In genomic region chr15:73617910-73618309, GRCh38 we compare ENCODE assay signal across 21 cellular contexts. TPM values are rescaled to one million over a fixed set of nuclear protein-coding genes. Genes with fewer than 3 reads are reported as not detected.
DNase-seq lines count a peak whose midpoint lies in the region; ATAC-seq and TF ChIP-seq lines count a peak whose summit lies in the region.
"Had no signal": no experiment of that assay in that cellular context is flagged by ENCODE, and none has a peak within 500 bp of the region (broad histone marks: within the 10 kb centered on the region; RNA-seq: fewer than 3 reads in every experiment).

No MANE protein-coding gene starts in this region.

- H3F3A ChIP-seq in neural progenitor cell (ENCODE audit: low read depth): peaks cover 6% of the 10 kb centered on the region

- H4K91ac ChIP-seq in H9 (ENCODE audit: insufficient read length, low read depth, low read length): no peak overlapping the region

- DNase-seq in H9: no peak
- DNase-seq in glutamatergic neuron: no peak
- no peak for DNase-seq in neural progenitor cell (ENCODE audit: low spot score)
- no peak for DNase-seq in OCI-LY7 (ENCODE audit: low spot score)
- DNase-seq in NCI-H1436 (lab: John Stamatoyannopoulos, UW): no peak
- DNase-seq: CD4-positive, alpha-beta T cell; COR-L47; DMS79 treated with DMSO at 0.1 percent for 48 hours; Karpas-422; MV-4-11; NCI-H1105 treated with DMSO at 0.1 percent for 48 hours; NCI-H187; NCI-H2107; NCI-H2227 treated with DMSO at 0.1 percent for 48 hours; NCI-H510A treated with DMSO at 0.1 percent for 48 hours; NCI-H748 treated with DMSO at 0.1 percent for 48 hours; SIG-M5 had no signal

- POLR2A ChIA-PET in OCI-LY7 (lab: Charles Lee): interaction anchor here (4.3 to 7.4 kb wide), 2 partner anchors 11 to 13 kb away, joined by 23 to 57 read pairs; partner anchors contain the start of gene NPTN

- H3K79me2 ChIP-seq in H9 (ENCODE audit: insufficient read depth, low read length) (peaks cover 25% of the 10 kb centered on the region; the same call in 1 of the 2 replicates), neural progenitor cell (ENCODE audit: low read depth) (peaks cover 100% of the 10 kb centered on the region), OCI-LY7 (ENCODE audit: insufficient read depth, low read depth, low read length) (peaks cover 95% of the 10 kb centered on the region)

- H3K9ac ChIP-seq in H9 (ENCODE audit: extremely low read depth, insufficient read length, low read length): no peak overlapping the region
- no peak overlapping the region for H3K9ac ChIP-seq in HUES64 (ENCODE audit: low read depth, low read length)
- no peak overlapping the region for H3K9ac ChIP-seq in neural progenitor cell
- H3K9ac ChIP-seq: BLaER1 had no signal

- H3K4me3 Mint-ChIP-seq in H9 (peak overlapping the region in 1 of 2 experiments; percentile 3; a peak in 1 of 5 replicates), glutamatergic neuron (ENCODE audit: unreplicated experiment) (peak overlapping the region; percentile 49), neural progenitor cell (no peak overlapping the region)
- H3K4me3 Mint-ChIP-seq: CD4-positive, alpha-beta T cell had no signal

- peaks cover 49 to 56% of the 10 kb centered on the region in 2 experiments for H3K4me1 Mint-ChIP-seq in H9
- peaks cover 51% of the 10 kb centered on the region for H3K4me1 Mint-ChIP-seq in glutamatergic neuron (ENCODE audit: low read depth, unreplicated experiment)
- H3K4me1 Mint-ChIP-seq in neural progenitor cell: peaks cover 15% of the 10 kb centered on the region

- H3K27ac Mint-ChIP-seq in H9 (peak overlapping the region in 2 of 3 experiments; percentile 86 to 87; a peak in 5 of 7 replicates), glutamatergic neuron (ENCODE audit: unreplicated experiment) (peak overlapping the region; percentile 83), neural progenitor cell (peak overlapping the region; percentile 58)
- H3K27ac Mint-ChIP-seq: CD4-positive, alpha-beta T cell had no signal

- no peak overlapping the region for H3K4me3 ChIP-seq in HUES64 (ENCODE audit: low read length)
- no peak overlapping the region for H3K4me3 ChIP-seq in neural progenitor cell
- H3K4me3 ChIP-seq in OCI-LY7 (ENCODE audit: low read depth, low read length, poor library complexity, severe bottlenecking): no peak overlapping the region
- H3K4me3 ChIP-seq: BLaER1, HAP-1 had no signal

- no peak overlapping the region for H2AK5ac ChIP-seq in H9 (ENCODE audit: insufficient read length, low read length)

- no peak overlapping the region; the same call in 1 of the 2 replicates for H2BK15ac ChIP-seq in H9 (ENCODE audit: low read depth, low read length)

- no peak overlapping the region for H3K4ac ChIP-seq in H9 (ENCODE audit: low read depth, low read length)

- H3K23me2 ChIP-seq in H9 (ENCODE audit: insufficient read length, low read depth, low read length, poor library complexity, severe bottlenecking): peaks cover 2% of the 10 kb centered on the region

- H4K20me1 ChIP-seq in H9 (ENCODE audit: control insufficient read depth, insufficient read depth, insufficient read length): no peaks in the 10 kb centered on the region
- H4K20me1 ChIP-seq in neural progenitor cell (ENCODE audit: low read depth): peaks cover 75% of the 10 kb centered on the region
- H4K20me1 ChIP-seq in OCI-LY7 (ENCODE audit: insufficient read depth, low read length): peaks cover 46% of the 10 kb centered on the region; the same call in 1 of the 2 replicates

- no peaks in the 10 kb centered on the region for H3K36me3 ChIP-seq in HUES64 (ENCODE audit: insufficient read depth, low read length)
- no peaks in the 10 kb centered on the region for H3K36me3 ChIP-seq in neural progenitor cell
- H3K36me3 ChIP-seq in OCI-LY7 (ENCODE audit: insufficient read depth, low read length): no peaks in the 10 kb centered on the region
- H3K36me3 ChIP-seq: HAP-1 had no signal

- H3T11ph ChIP-seq in H9 (ENCODE audit: low read length): no peak overlapping the region

- H3K9me3 Mint-ChIP-seq in H9: no peaks in the 10 kb centered on the region
- peaks cover 1% of the 10 kb centered on the region for H3K9me3 Mint-ChIP-seq in glutamatergic neuron (ENCODE audit: unreplicated experiment)
- H3K9me3 Mint-ChIP-seq in neural progenitor cell: no peaks in the 10 kb centered on the region
- H3K9me3 Mint-ChIP-seq: CD4-positive, alpha-beta T cell had no signal

- H3K79me1 ChIP-seq in H9 (ENCODE audit: insufficient read depth, low read depth, low read length, poor library complexity, severe bottlenecking): peaks cover 12% of the 10 kb centered on the region

- CTCF ChIA-PET in OCI-LY7 (lab: Charles Lee; ENCODE audit: unreplicated experiment): interaction anchor here (1.3 kb wide), 1 partner anchor 18 kb away, joined by 3 read pairs; no protein-coding TSS in a partner anchor

- no peak overlapping the region for H2BK120ac ChIP-seq in H9 (ENCODE audit: low read depth, low read length, poor library complexity, severe bottlenecking)

- TF ChIP-seq CTCF in H9 (conservative IDR thresholded peaks at IDR 0.05) (no peak), glutamatergic neuron (IDR thresholded peaks at IDR 0.05; ENCODE audit: partially characterized antibody, unreplicated experiment) (no peak), neural progenitor cell (IDR thresholded peaks at IDR 0.05) (no peak), OCI-LY7 (conservative IDR thresholded peaks at IDR 0.05; ENCODE audit: low read length) (no peak)

- no peak overlapping the region for H2BK20ac ChIP-seq in H9 (ENCODE audit: low read depth, low read length, poor library complexity, severe bottlenecking)

- H3K36me3 Mint-ChIP-seq in H9 (ENCODE audit: insufficient read depth in 1 of 3, low read depth in 3 of 3) (no peaks in the 10 kb centered on the region), glutamatergic neuron (ENCODE audit: unreplicated experiment) (no peaks in the 10 kb centered on the region), neural progenitor cell (peaks cover 1% of the 10 kb centered on the region)

- H3K4me2 ChIP-seq in H9 (ENCODE audit: insufficient read depth, insufficient read length, low read length) (peak overlapping the region; percentile 55), neural progenitor cell (peak overlapping the region; percentile 3), OCI-LY7 (ENCODE audit: low read length) (no peak overlapping the region)
- H3K4me2 ChIP-seq: BLaER1 had no signal

- ATAC-seq in HG03280 (IDR thresholded peaks at IDR 0.05; ENCODE audit: unreplicated experiment): no peak

- H3K27me3 ChIP-seq in H9 (ENCODE audit: insufficient read depth, low read length) (no peaks in the 10 kb centered on the region), HUES64 (ENCODE audit: insufficient read depth, low read length) (no peaks in the 10 kb centered on the region), neural progenitor cell (no peaks in the 10 kb centered on the region)
- H3K27me3 ChIP-seq: BLaER1 had no signal

- no peaks in the 10 kb centered on the region for H3K9me2 ChIP-seq in OCI-LY7 (ENCODE audit: insufficient read depth, low read length)

- intact Hi-C loops in OCI-LY7 (cut with micrococcal nuclease; ENCODE audit: unreplicated experiment): no loop called here

- no peaks in the 10 kb centered on the region for H3K27me3 Mint-ChIP-seq in H9 (ENCODE audit: low read depth)
- no peaks in the 10 kb centered on the region for H3K27me3 Mint-ChIP-seq in glutamatergic neuron (ENCODE audit: unreplicated experiment)
- H3K27me3 Mint-ChIP-seq in neural progenitor cell (ENCODE audit: insufficient read depth, low read depth): peaks cover 3% of the 10 kb centered on the region
- H3K27me3 Mint-ChIP-seq: CD4-positive, alpha-beta T cell had no signal

- no peak overlapping the region for H2BK12ac ChIP-seq in H9 (ENCODE audit: insufficient read length, low read depth, low read length)

- no peak overlapping the region for H4K5ac ChIP-seq in H9 (ENCODE audit: insufficient read length, low read depth, low read length)

- no peak overlapping the region for H2BK5ac ChIP-seq in H9 (ENCODE audit: insufficient read length, low read length)

- no peak overlapping the region for H3K23ac ChIP-seq in H9 (ENCODE audit: insufficient read length, low read depth, low read length)

- no peak overlapping the region for H3K14ac ChIP-seq in H9 (ENCODE audit: insufficient read depth, low read length)

- no peak overlapping the region for H4K8ac ChIP-seq in H9 (replicated peaks; ENCODE audit: insufficient read length, low read depth, low read length)

- H3K9me3 ChIP-seq in H9 (ENCODE audit: control insufficient read depth, low read depth, low read length) (no peaks in the 10 kb centered on the region), HUES64 (ENCODE audit: insufficient read depth, low read depth, low read length) (no peaks in the 10 kb centered on the region), neural progenitor cell (ENCODE audit: low read depth) (no peaks in the 10 kb centered on the region), OCI-LY7 (ENCODE audit: low read length) (0 out of 2 replicates have a peak, but pooled peaks cover 9% of the 10 kb centered on the region)
- H3K9me3 ChIP-seq: BLaER1, HAP-1 had no signal

- H3K27ac ChIP-seq in H9 (ENCODE audit: insufficient read length, low read depth, low read length) (peak overlapping the region; percentile 77), HUES64 (ENCODE audit: low read depth, low read length) (peak overlapping the region; percentile 25), neural progenitor cell (no peak overlapping the region), OCI-LY7 (ENCODE audit: low read depth, low read length, poor library complexity, severe bottlenecking) (no peak overlapping the region)
- H3K27ac ChIP-seq: BLaER1 had no signal

- H3K4me1 ChIP-seq in H9 (ENCODE audit: insufficient read depth, low read length) (peaks cover 7% of the 10 kb centered on the region), HUES64 (ENCODE audit: insufficient read depth, low read length) (peaks cover 56% of the 10 kb centered on the region), neural progenitor cell (peaks cover 52% of the 10 kb centered on the region), OCI-LY7 (ENCODE audit: insufficient read depth, low read length, poor library complexity, severe bottlenecking) (no peaks in the 10 kb centered on the region)
- H3K4me1 ChIP-seq: BLaER1 had no signal

- H3K18ac ChIP-seq in H9 (ENCODE audit: insufficient read length, low read depth, low read length): no peak overlapping the region

- no CpG with 5 or more reads among the region's 5 CpGs for WGBS in H9 (ENCODE audit: extremely low coverage, insufficient read length, low lambda C conversion rate)
- 39% methylated on average over 5 of the region's 5 CpGs for WGBS in HUES64

- no peak overlapping the region for H2AFZ ChIP-seq in H9 (ENCODE audit: low read length)
- H2AFZ ChIP-seq in neural progenitor cell (replicated peaks): no peak overlapping the region
- no peak overlapping the region for H2AFZ ChIP-seq in OCI-LY7 (ENCODE audit: low read length)

- H3K56ac ChIP-seq in H9 (ENCODE audit: insufficient read length, low read depth, low read length): no peak overlapping the region

- BruUV-seq in OCI-LY7 (replicated peaks; lab: Mats Ljungman, UMichigan): no TSS peak

RNA-seq across cellular contexts. Expression of gene NPTN, which starts 15.3 kb away (rescaled TPM):
- 89.1 and 90.9 TPM in 2 replicates for total RNA-seq in H9 (2021)
- polyA plus RNA-seq in HUES64 (2013, experiment 1 of 2): 99.4 TPM
- 94.5 TPM for polyA plus RNA-seq in HUES64 (2013, experiment 2 of 2)
- total RNA-seq in glutamatergic neuron (ENCODE audit: unreplicated experiment): 86.6 TPM
- total RNA-seq in neural progenitor cell (ENCODE audit: low replicate concordance): 84.4 and 110 TPM in 2 replicates
- total RNA-seq in OCI-LY7 (2014; rRNA removed; shearing (Covaris generic)): 36.0 and 41.5 TPM in 2 replicates
- 36.6 and 43.2 TPM in 2 replicates for total RNA-seq in OCI-LY7 (2022)

Comparison
In these comparisons a context has a peak if more than half of its experiments do, and no peak if none do; other contexts are left out.
1. H3K27ac ChIP-seq: peak in H9 (single experiment) and HUES64 (single experiment); none in neural progenitor cell (single experiment) and OCI-LY7 (single experiment).
2. Peak in every context shown above with its lines, with median percentiles within 50 percentile points of each other: H3K27ac Mint-ChIP-seq.